ENCODE assay signal across 26 cellular contexts in genomic region chr12:29655861-29656260, GRCh38.
DNase-seq lines count a peak whose midpoint lies in the region; ATAC-seq and TF ChIP-seq lines count a peak whose summit lies in the region.
"Had no signal": no experiment of that assay in that cellular context is flagged by ENCODE, and none has a peak within 500 bp of the region (broad histone marks: within the 10 kb centered on the region; RNA-seq: fewer than 3 reads in every experiment).

No MANE protein-coding gene starts in this region.

- no peaks in the 10 kb centered on the region for H3K9me3 ChIP-seq in right atrium auricular region
- H3K9me3 ChIP-seq: SK-N-SH, thyroid gland, vagina had no signal

- peak; percentile 65 for ATAC-seq in Right ventricle myocardium inferior
- ATAC-seq in left cardiac atrium = peak; percentile 34 to 79
- ATAC-seq in HG02970 (IDR thresholded peaks at IDR 0.05; ENCODE audit: low FRiP score, unreplicated experiment) = no peak
- no peak for ATAC-seq in HG02642 (IDR thresholded peaks at IDR 0.05; ENCODE audit: poor library complexity, unreplicated experiment)
- ATAC-seq: activated CD8-positive, alpha-beta T cell treated with anti-CD3 and anti-CD28 coated beads, Interleukin-2, amount 10 ng/mL, durations not matched to agents 7 days and 5 days; left colon; naive thymus-derived CD4-positive, alpha-beta T cell; stimulated activated naive CD8-positive, alpha-beta T cell treated with anti-CD3 and anti-CD28 coated beads, Interleukin-15, amount 100 ng/mL, for 72 hours; T-helper 17 cell had no signal

- H3K4me3 ChIP-seq in right atrium auricular region (no peak overlapping the region), astrocyte of the spinal cord (ENCODE audit: low read depth, low read length) (no peak overlapping the region)
- H3K4me3 ChIP-seq: skin epidermis, thyroid gland, vagina had no signal

- peak overlapping the region in 1 of 2 donors; percentile 24 for H3K27ac ChIP-seq in right atrium auricular region
- H3K27ac ChIP-seq: skin epidermis, thyroid gland, vagina had no signal

- peaks cover 0 to 10% of the 10 kb centered on the region in 2 donors for H3K4me1 ChIP-seq in right atrium auricular region
- H3K4me1 ChIP-seq: thyroid gland, vagina had no signal

- intact Hi-C loops in Right ventricle myocardium inferior (cut with DNase I) (no loop called here), left cardiac atrium (cut with DNase I) (no loop called here), posterior vena cava (cut with DNase I) (no loop called here)

- TF ChIP-seq CTCF in right atrium auricular region (IDR thresholded peaks at IDR 0.05) = no peak
- no peak for TF ChIP-seq CTCF in astrocyte of the spinal cord (IDR thresholded peaks at IDR 0.05; ENCODE audit: low read depth, low read length)

- in situ Hi-C loops in astrocyte of the spinal cord (cut with HindIII; ENCODE audit: low sequenced_read_pairs) = no loop called here

- DNase-seq in Right ventricle myocardium inferior (ENCODE audit: missing footprints) (peak; percentile 70), right atrium auricular region (ENCODE audit: low spot score) (no peak), astrocyte of the spinal cord (ENCODE audit: low read depth, low spot score) (peak; percentile 19), left cardiac atrium (peak; percentile 27), posterior vena cava (ENCODE audit: low spot score) (no peak), GM03348 (ENCODE audit: low spot score) (no peak)
- DNase-seq: activated CD4-positive, alpha-beta T cell treated with anti-CD3 and anti-CD28 coated beads for 1 hour; activated CD8-positive, alpha-beta T cell treated with anti-CD3 and anti-CD28 coated beads, Interleukin-2, amount 10 ng/mL, durations not matched to agents 7 days and 5 days; activated naive CD8-positive, alpha-beta T cell treated with anti-CD3 and anti-CD28 coated beads for 36 hours; aorta; CD4-positive, CD25-positive, alpha-beta regulatory T cell; EL; H7; left colon; mesenchymal stem cell; naive thymus-derived CD4-positive, alpha-beta T cell; NCI-H1417 treated with DMSO at 0.1 percent for 48 hours; NCI-H2081; SK-N-SH; stimulated activated naive CD8-positive, alpha-beta T cell treated with anti-CD3 and anti-CD28 coated beads, Interleukin-15, amount 100 ng/mL, for 72 hours; T-helper 17 cell; thyroid gland had no signal

- H3K27me3 ChIP-seq in right atrium auricular region = no peaks in the 10 kb centered on the region
- H3K27me3 ChIP-seq: thyroid gland, vagina had no signal

- H3K36me3 ChIP-seq in right atrium auricular region = peaks cover 18% of the 10 kb centered on the region
- H3K36me3 ChIP-seq: thyroid gland, vagina had no signal

Comparison
In these comparisons a context has a peak if more than half of its experiments do, and no peak if none do; other contexts are left out.
1. DNase-seq: peak in Right ventricle myocardium inferior (single experiment), astrocyte of the spinal cord (single experiment) and left cardiac atrium (single experiment); none in right atrium auricular region (single experiment), posterior vena cava (single experiment) and GM03348 (single experiment).
2. ATAC-seq: peak in Right ventricle myocardium inferior (single experiment) and left cardiac atrium (2 of 2); none in HG02970 (single experiment) and HG02642 (single experiment).